ENCODE assay signal across 8 cellular contexts in genomic region chr14:22918809-22919600, GRCh38. TPM values are rescaled to one million over a fixed set of nuclear protein-coding genes. Genes with fewer than 3 reads are reported as not detected.
DNase-seq lines count a peak whose midpoint lies in the region; ATAC-seq lines count a peak whose summit lies in the region.

Gene RBM23, minus strand, starts transcription at chr14:22919149.

- no peak within 1 kb of the TSS for H4K91ac ChIP-seq in mesenchymal stem cell (ENCODE audit: low read length)

- ATAC-seq in GM21381 (IDR thresholded peaks at IDR 0.05; ENCODE audit: unreplicated experiment) = peak; percentile 88
- ATAC-seq in activated CD8-positive, alpha-beta memory T cell treated with anti-CD3 and anti-CD28 coated beads, Interleukin-2, amount 10 ng/mL, durations not matched to agents 7 days and 5 days = peak; percentile 89

- peak within 1 kb of the TSS; percentile 60 for H2BK5ac ChIP-seq in mesenchymal stem cell (ENCODE audit: low read depth, low read length, poor library complexity, severe bottlenecking)

- peaks cover 35% of the 10 kb centered on the region for H3K36me3 Mint-ChIP-seq in activated CD8-positive, alpha-beta memory T cell treated with anti-CD3 and anti-CD28 coated beads, Interleukin-2, amount 10 ng/mL, durations not matched to agents 7 days and 5 days

- H3K4me3 Mint-ChIP-seq in activated CD8-positive, alpha-beta memory T cell treated with anti-CD3 and anti-CD28 coated beads, Interleukin-2, amount 10 ng/mL, durations not matched to agents 7 days and 5 days = peak within 1 kb of the TSS; percentile 88

- CTCF ChIA-PET in activated CD8-positive, alpha-beta memory T cell treated with anti-CD3 and anti-CD28 coated beads, Interleukin-2, amount 10 ng/mL, durations not matched to agents 7 days and 5 days (lab: Charles Lee) = interaction anchor here (0.7 to 8.1 kb wide), 14 partner anchors 10 to 176 kb away, joined by 3 to 68 read pairs (median 6); partner anchors contain the start of genes ACIN1, AJUBA, C14orf119 and CDH24

- peak within 1 kb of the TSS; percentile 26 for H2BK15ac ChIP-seq in mesenchymal stem cell (ENCODE audit: low read depth, poor library complexity, severe bottlenecking)

- H3K9ac ChIP-seq in NT2/D1 (ENCODE audit: insufficient read length, low read depth) (peak within 1 kb of the TSS; percentile 56), endocrine pancreas (ENCODE audit: control insufficient read depth, insufficient read depth, low read length) (peak within 1 kb of the TSS; percentile 88), mesenchymal stem cell (ENCODE audit: low read length) (peak within 1 kb of the TSS; percentile 92)

- H2BK120ac ChIP-seq in mesenchymal stem cell (ENCODE audit: low read depth, low read length) = peak within 1 kb of the TSS; percentile 24

- H3K27me3 ChIP-seq in NT2/D1 (ENCODE audit: insufficient read depth, insufficient read length) (no peaks in the 10 kb centered on the region), endocrine pancreas (ENCODE audit: control insufficient read depth, insufficient read depth, low read length) (no peaks in the 10 kb centered on the region), mesenchymal stem cell (ENCODE audit: control insufficient read depth in 1 of 2, insufficient read depth in 1 of 2, low read length in 2 of 2) (no peaks in the 10 kb centered on the region)

- 0% methylated on average over 43 of the region's 45 CpGs for WGBS in mesenchymal stem cell

- H3K36me3 ChIP-seq in NT2/D1 (ENCODE audit: insufficient read depth, insufficient read length, low read length) (peaks cover 67% of the 10 kb centered on the region), endocrine pancreas (ENCODE audit: control insufficient read depth, insufficient read depth, low read length) (peaks cover 8% of the 10 kb centered on the region), mesenchymal stem cell (ENCODE audit: control insufficient read depth in 1 of 2, insufficient read depth in 2 of 2, low read depth in 1 of 2, low read length in 2 of 2) (peaks cover 29 to 50% of the 10 kb centered on the region in 2 experiments)

- H3K4me1 ChIP-seq in NT2/D1 (ENCODE audit: insufficient read depth, insufficient read length) = no peaks in the 10 kb centered on the region
- no peaks in the 10 kb centered on the region for H3K4me1 ChIP-seq in endocrine pancreas (ENCODE audit: control insufficient read depth, insufficient read depth, low read length)
- peaks cover 2% of the 10 kb centered on the region for H3K4me1 ChIP-seq in mesenchymal stem cell (ENCODE audit: control insufficient read depth, insufficient read depth, low read depth, low read length)

- DNase-seq in COLO829 (ENCODE audit: low spot score) (peak; percentile 98), HUDEP-2 (lab: John Stamatoyannopoulos, UW; ENCODE audit: unreplicated experiment in 76 of 76) (peak; percentile 73 to 100 (median 99)), NT2/D1 (ENCODE audit: low read depth, low spot score) (peak; percentile 98), mesenchymal stem cell (peak; percentile 100)
- peak; percentile 100 for DNase-seq in activated CD8-positive, alpha-beta memory T cell treated with anti-CD3 and anti-CD28 coated beads, Interleukin-2, amount 10 ng/mL, durations not matched to agents 7 days and 5 days
- peak; percentile 97 for DNase-seq in stimulated activated CD8-positive, alpha-beta memory T cell treated with anti-CD3 and anti-CD28 coated beads, Interleukin-12 subunit alpha, Interleukin-12 subunit beta, amount 100 ng/mL, for 4 hours (ENCODE audit: low read depth)

- H2AK5ac ChIP-seq in mesenchymal stem cell (ENCODE audit: low read length, severe bottlenecking) = no peak within 1 kb of the TSS

- peak within 1 kb of the TSS; percentile 70 for H3K4me2 ChIP-seq in mesenchymal stem cell (ENCODE audit: low read length, poor library complexity, severe bottlenecking)

- H3K9me3 ChIP-seq in NT2/D1 (ENCODE audit: insufficient read depth, low read length) (no peaks in the 10 kb centered on the region), endocrine pancreas (ENCODE audit: control insufficient read depth, low read length) (no peaks in the 10 kb centered on the region), mesenchymal stem cell (ENCODE audit: control insufficient read depth, low read length) (no peaks in the 10 kb centered on the region)

- no peaks in the 10 kb centered on the region for H3K9me3 Mint-ChIP-seq in activated CD8-positive, alpha-beta memory T cell treated with anti-CD3 and anti-CD28 coated beads, Interleukin-2, amount 10 ng/mL, durations not matched to agents 7 days and 5 days (ENCODE audit: low read depth)

- H3K23ac ChIP-seq in mesenchymal stem cell (ENCODE audit: low read length in 2 of 2) = no peak within 1 kb of the TSS

- H4K8ac ChIP-seq in mesenchymal stem cell (ENCODE audit: low read length) = peak within 1 kb of the TSS; percentile 89

- peak within 1 kb of the TSS; percentile 15 for H2AFZ ChIP-seq in mesenchymal stem cell (ENCODE audit: low read depth, low read length)

- no peaks in the 10 kb centered on the region for H3K27me3 Mint-ChIP-seq in activated CD8-positive, alpha-beta memory T cell treated with anti-CD3 and anti-CD28 coated beads, Interleukin-2, amount 10 ng/mL, durations not matched to agents 7 days and 5 days

- H3K4me1 Mint-ChIP-seq in activated CD8-positive, alpha-beta memory T cell treated with anti-CD3 and anti-CD28 coated beads, Interleukin-2, amount 10 ng/mL, durations not matched to agents 7 days and 5 days = peaks cover 22% of the 10 kb centered on the region

- peak within 1 kb of the TSS; percentile 99 for H3K27ac Mint-ChIP-seq in activated CD8-positive, alpha-beta memory T cell treated with anti-CD3 and anti-CD28 coated beads, Interleukin-2, amount 10 ng/mL, durations not matched to agents 7 days and 5 days

- H3K18ac ChIP-seq in mesenchymal stem cell (ENCODE audit: low read depth in 1 of 2, low read length in 2 of 2) = peak within 1 kb of the TSS; percentile 63 to 73

- H3K79me1 ChIP-seq in mesenchymal stem cell (replicated peaks; ENCODE audit: low read length, poor library complexity, severe bottlenecking) = peaks cover 11% of the 10 kb centered on the region

- peak within 1 kb of the TSS; percentile 94 for H3K27ac ChIP-seq in mesenchymal stem cell (ENCODE audit: low read length, poor library complexity, severe bottlenecking)

- peak within 1 kb of the TSS in 1 of 2 experiments; percentile 74 for H3K4ac ChIP-seq in mesenchymal stem cell (ENCODE audit: low read depth in 1 of 2, low read length in 2 of 2)

- H3K14ac ChIP-seq in mesenchymal stem cell (ENCODE audit: low read length in 2 of 2) = no peak within 1 kb of the TSS

- no peak within 1 kb of the TSS for H2BK12ac ChIP-seq in mesenchymal stem cell (ENCODE audit: low read length in 2 of 2)

- peak within 1 kb of the TSS; percentile 49 for H3K4me3 ChIP-seq in NT2/D1 (ENCODE audit: insufficient read length, low read depth)
- peak within 1 kb of the TSS; percentile 95 for H3K4me3 ChIP-seq in endocrine pancreas (ENCODE audit: control insufficient read depth, insufficient read depth, low read length)
- peak within 1 kb of the TSS; percentile 70 to 87 for H3K4me3 ChIP-seq in mesenchymal stem cell (ENCODE audit: insufficient read depth in 1 of 2, low read depth in 1 of 2, low read length in 2 of 2)

RNA-seq across cellular contexts. Expression of gene RBM23, which starts in this region (rescaled TPM):
- 10 to 100 TPM; 82.9 to 96.7 TPM for total RNA-seq in activated CD8-positive, alpha-beta memory T cell treated with anti-CD3 and anti-CD28 coated beads, Interleukin-2, amount 10 ng/mL, durations not matched to agents 7 days and 5 days
- polyA plus RNA-seq in mesenchymal stem cell (2013, experiment 1 of 2) = 50.5 TPM
- polyA plus RNA-seq in mesenchymal stem cell (2013, experiment 2 of 2) = 49.1 TPM

Comparison
In these comparisons a context has a peak if more than half of its experiments do, and no peak if none do; other contexts are left out.
1. Peak in every context shown above with its lines: DNase-seq, ATAC-seq, H3K4me3 ChIP-seq and H3K27ac ChIP-seq.